Comparison of ENCODE assay signal across 8 cellular contexts in genomic region chr17:76102944-76103273, GRCh38. TPM values are rescaled to one million over a fixed set of nuclear protein-coding genes. Genes with fewer than 3 reads are reported as not detected.
DNase-seq lines count a peak whose midpoint lies in the region; ATAC-seq and TF ChIP-seq lines count a peak whose summit lies in the region.

No MANE protein-coding gene starts in this region.

- H3K4me1 Mint-ChIP-seq in Calu3 (ENCODE audit: low read depth, unreplicated experiment) (no peaks in the 10 kb centered on the region), endodermal cell (peaks cover 15% of the 10 kb centered on the region)

- H3K9me3 Mint-ChIP-seq in Calu3 (ENCODE audit: low read depth, unreplicated experiment) (no peaks in the 10 kb centered on the region), endodermal cell (peaks cover 3% of the 10 kb centered on the region)

- peak overlapping the region; percentile 65 for H3K9ac ChIP-seq in endodermal cell (ENCODE audit: extremely low read depth, low read length, poor library complexity, severe bottlenecking)

- peak overlapping the region; percentile 86 for H3K4me3 ChIP-seq in NB4 (ENCODE audit: low read depth, low read length)
- peak overlapping the region; percentile 93 for H3K4me3 ChIP-seq in endodermal cell (ENCODE audit: low read length)

- TF ChIP-seq CTCF in Calu3 (IDR thresholded peaks at IDR 0.05; ENCODE audit: unreplicated experiment) (no peak), NB4 (IDR thresholded peaks at IDR 0.05; ENCODE audit: low read depth, low read length) (no peak), endodermal cell (conservative IDR thresholded peaks at IDR 0.05) (no peak), omental fat pad (IDR thresholded peaks at IDR 0.05) (no peak)

- H3K9me3 ChIP-seq in endodermal cell (ENCODE audit: control insufficient read depth, low read length) = no peaks in the 10 kb centered on the region

- H3K36me3 Mint-ChIP-seq in Calu3 (ENCODE audit: insufficient read depth, unreplicated experiment) = peaks cover 41% of the 10 kb centered on the region
- peaks cover 34% of the 10 kb centered on the region for H3K36me3 Mint-ChIP-seq in endodermal cell (ENCODE audit: low read depth)

- ATAC-seq in omental fat pad (ENCODE audit: low FRiP score) (peak; percentile 8), GM21825 (IDR thresholded peaks at IDR 0.05; ENCODE audit: unreplicated experiment) (no peak)

- H3K27ac Mint-ChIP-seq in Calu3 (ENCODE audit: unreplicated experiment) (peak overlapping the region; percentile 72), endodermal cell (peak overlapping the region; percentile 98)

- H3K27ac ChIP-seq in endodermal cell (ENCODE audit: low read depth, low read length) = no peak overlapping the region

- H3K36me3 ChIP-seq in endodermal cell (ENCODE audit: control insufficient read depth, insufficient read depth, low read length) = peaks cover 40% of the 10 kb centered on the region

- no peaks in the 10 kb centered on the region for H3K27me3 Mint-ChIP-seq in Calu3 (ENCODE audit: unreplicated experiment)
- H3K27me3 Mint-ChIP-seq in endodermal cell (ENCODE audit: insufficient read depth) = no peaks in the 10 kb centered on the region

- WGBS in endodermal cell (ENCODE audit: insufficient coverage in 1 of 2, insufficient read length in 1 of 2), 2 experiments = 0 to 6% methylated on average over 1 to 4 of the region's 4 CpGs

- intact Hi-C loops in Calu3 (cut with micrococcal nuclease; ENCODE audit: unreplicated experiment) = no loop called here

- DNase-seq in Calu3 = no peak
- DNase-seq in NB4 (ENCODE audit: low read depth) = no peak
- DNase-seq in endodermal cell = no peak
- DNase-seq in omental fat pad (ENCODE audit: low spot score) = no peak
- DNase-seq in NCI-H345 (lab: John Stamatoyannopoulos, UW) = no peak
- DNase-seq in amygdala (lab: John Stamatoyannopoulos, UW) = no peak
- no peak for DNase-seq in NCI-H510A treated with DMSO at 0.1 percent for 48 hours (lab: John Stamatoyannopoulos, UW)

- H3K4me1 ChIP-seq in endodermal cell (ENCODE audit: control insufficient read depth, insufficient read depth, low read length) = peaks cover 6% of the 10 kb centered on the region

- no peaks in the 10 kb centered on the region for H3K27me3 ChIP-seq in endodermal cell (ENCODE audit: control insufficient read depth, insufficient read depth, low read length, poor library complexity, severe bottlenecking)

- CTCF ChIA-PET in Calu3 (lab: Charles Lee) = interaction anchor here (1.1 to 1.2 kb wide), 2 partner anchors 89 to 177 kb away, joined by 3 to 4 read pairs; no protein-coding TSS in a partner anchor

- BruUV-seq in Calu3 (replicated peaks; lab: Mats Ljungman, UMichigan) = no TSS peak

- no peak for TF ChIP-seq POLR2A in NB4 (IDR thresholded peaks at IDR 0.05; ENCODE audit: extremely low read depth, insufficient read length)

- H3K4me3 Mint-ChIP-seq in Calu3 (ENCODE audit: low read depth, unreplicated experiment) (peak overlapping the region; percentile 94), endodermal cell (peak overlapping the region; percentile 97)

RNA-seq across cellular contexts. Expression of gene EXOC7, which starts 0.7 kb away (rescaled TPM):
- 122 and 137 TPM in 2 replicates for total RNA-seq in Calu3 (2022)
- 100 to 1,000 TPM; 159 to 187 TPM for total RNA-seq in endodermal cell
- 83.1 TPM for polyA plus RNA-seq in endodermal cell (2013, experiment 1 of 2)
- 82.3 TPM for polyA plus RNA-seq in endodermal cell (2013, experiment 2 of 2)
- total RNA-seq in omental fat pad = 10 to 100 TPM; 69.3 to 93.9 (median 74.1) TPM

RNA-seq across cellular contexts. Expression of gene ZACN, which starts 23.9 kb away (rescaled TPM):
- total RNA-seq in Calu3 (2022) (0.17 and 0.34 TPM in 2 replicates), endodermal cell (under 1 TPM in 1 of 2 donors, not detected in 1; 0.09 TPM), omental fat pad (not detected)
- polyA plus RNA-seq in endodermal cell (2013, experiment 1 of 2) = not detected
- polyA plus RNA-seq in endodermal cell (2013, experiment 2 of 2) = not detected

RNA-seq across cellular contexts. Expression of gene GALR2, which starts 28.3 kb away (rescaled TPM):
- total RNA-seq in Calu3 (2022) = 0.27 and 0.61 TPM in 2 replicates
- not detected for total RNA-seq in endodermal cell
- polyA plus RNA-seq in endodermal cell (2013, experiment 1 of 2) = not detected
- not detected for polyA plus RNA-seq in endodermal cell (2013, experiment 2 of 2)
- total RNA-seq in omental fat pad = under 1 TPM in 1 of 4 donors, not detected in 3; 0.50 TPM

RNA-seq across cellular contexts. Expression of gene SRP68, which starts 30.6 kb away (rescaled TPM):
- total RNA-seq in Calu3 (2022) (80.7 and 84.5 TPM in 2 replicates), endodermal cell (10 to 100 TPM; 73.9 to 78.0 TPM), omental fat pad (10 to 100 TPM; 42.3 to 62.0 (median 49.6) TPM)
- 63.0 TPM for polyA plus RNA-seq in endodermal cell (2013, experiment 1 of 2)
- polyA plus RNA-seq in endodermal cell (2013, experiment 2 of 2) = 58.3 TPM

RNA-seq across cellular contexts. Expression of gene FOXJ1, which starts 38.1 kb away (rescaled TPM):
- total RNA-seq in Calu3 (2022) = 0.15 TPM in 1 of 2 replicates, not detected in the other
- 10 to 100 TPM; 17.8 to 23.6 TPM for total RNA-seq in endodermal cell
- 12.3 TPM for polyA plus RNA-seq in endodermal cell (2013, experiment 1 of 2)
- 12.8 TPM for polyA plus RNA-seq in endodermal cell (2013, experiment 2 of 2)
- total RNA-seq in omental fat pad = under 1 TPM in 1 of 4 donors, not detected in 3; 0.46 TPM
